In the genomic region with DNA sequence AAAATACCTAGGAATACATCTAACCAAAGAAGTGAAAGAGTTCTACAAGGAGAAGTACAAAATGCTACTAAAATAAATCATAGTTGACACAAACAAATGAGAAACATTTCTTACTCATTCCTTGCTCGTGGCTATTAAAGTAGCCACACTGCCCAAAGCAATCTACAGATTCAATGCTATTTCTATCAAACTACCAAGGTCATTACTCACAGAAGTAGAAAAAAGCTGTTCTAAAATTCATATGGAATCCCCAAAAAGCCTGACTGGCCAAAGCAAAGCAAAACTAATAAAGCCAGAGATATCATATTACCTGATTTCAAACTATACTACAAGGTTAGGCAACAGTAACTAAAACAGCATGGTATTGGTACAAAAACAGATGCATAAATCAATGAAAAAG, we compare ENCODE assay signal across 27 cellular contexts.
DNase-seq lines count a peak whose midpoint lies in the region; ATAC-seq and TF ChIP-seq lines count a peak whose summit lies in the region.
"Had no signal": no experiment of that assay in that cellular context is flagged by ENCODE, and none has a peak within 500 bp of the region (broad histone marks: within the 10 kb centered on the region; RNA-seq: fewer than 3 reads in every experiment).

No MANE protein-coding gene starts in this region.

- no peak for TF ChIP-seq EP300 in ovary (IDR thresholded peaks at IDR 0.05)

- no peaks in the 10 kb centered on the region for H3K4me1 ChIP-seq in ovary (ENCODE audit: insufficient read depth)
- H3K4me1 ChIP-seq: body of pancreas, pancreas, right atrium auricular region, thyroid gland had no signal

- H3K27ac ChIP-seq in caudate nucleus (ENCODE audit: low read depth, low read length) (no peak overlapping the region), ovary (no peak overlapping the region)
- H3K27ac ChIP-seq: body of pancreas, pancreas, right atrium auricular region, spleen, thyroid gland, WERI-Rb-1 had no signal

- H3K36me3 Mint-ChIP-seq in activated naive CD8-positive, alpha-beta T cell = peaks cover 27% of the 10 kb centered on the region
- H3K36me3 Mint-ChIP-seq in activated naive CD8-positive, alpha-beta T cell treated with anti-CD3 and anti-CD28 coated beads for 36 hours = peaks cover 46% of the 10 kb centered on the region
- H3K36me3 Mint-ChIP-seq in stimulated activated memory B cell treated with anti-CD40 and anti-IgM and Interleukin-4, amounts not matched to agents 10 μg/mL and 1 μg/mL and 100 μg/mL, for 72 hours = peaks cover 63% of the 10 kb centered on the region

- no peaks in the 10 kb centered on the region for H3K36me3 ChIP-seq in ovary
- H3K36me3 ChIP-seq: pancreas, right atrium auricular region, spleen, thyroid gland, WERI-Rb-1 had no signal

- no peaks in the 10 kb centered on the region for H3K27me3 Mint-ChIP-seq in activated naive CD8-positive, alpha-beta T cell
- no peaks in the 10 kb centered on the region for H3K27me3 Mint-ChIP-seq in activated naive CD8-positive, alpha-beta T cell treated with anti-CD3 and anti-CD28 coated beads for 36 hours
- H3K27me3 Mint-ChIP-seq in stimulated activated memory B cell treated with anti-CD40 and anti-IgM and Interleukin-4, amounts not matched to agents 10 μg/mL and 1 μg/mL and 100 μg/mL, for 72 hours = no peaks in the 10 kb centered on the region
- H3K27me3 Mint-ChIP-seq: activated naive CD8-positive, alpha-beta T cell treated with anti-CD3 and anti-CD28 coated beads, Interleukin-2, amount 10 ng/mL, durations not matched to agents 7 days and 5 days had no signal

- TF ChIP-seq CTCF in ovary (IDR thresholded peaks at IDR 0.05) = no peak

- intact Hi-C loops in ovary (cut with DNase I) = loop anchor here in 1 of 4 donors (10.0 kb wide), 1 partner anchor 365 kb away; no protein-coding TSS in a partner anchor

- no peak for ATAC-seq in stimulated activated memory B cell treated with anti-CD40 and anti-IgM and Interleukin-4, amounts not matched to agents 10 μg/mL and 1 μg/mL and 100 μg/mL, for 72 hours
- ATAC-seq: body of pancreas, esophagus mucosa, mucosa of descending colon, pancreas had no signal

- H3K27me3 ChIP-seq in ovary = no peaks in the 10 kb centered on the region
- H3K27me3 ChIP-seq: body of pancreas, pancreas, right atrium auricular region, spleen, thyroid gland had no signal

- H3K27ac Mint-ChIP-seq in activated naive CD8-positive, alpha-beta T cell = peak overlapping the region; percentile 100
- no peak overlapping the region for H3K27ac Mint-ChIP-seq in activated naive CD8-positive, alpha-beta T cell treated with anti-CD3 and anti-CD28 coated beads for 36 hours
- peak overlapping the region; percentile 97 for H3K27ac Mint-ChIP-seq in stimulated activated memory B cell treated with anti-CD40 and anti-IgM and Interleukin-4, amounts not matched to agents 10 μg/mL and 1 μg/mL and 100 μg/mL, for 72 hours
- H3K27ac Mint-ChIP-seq: activated naive CD8-positive, alpha-beta T cell treated with anti-CD3 and anti-CD28 coated beads, Interleukin-2, amount 10 ng/mL, durations not matched to agents 7 days and 5 days; nephron had no signal

- 44 to 49% (median 48%) methylated on average over 1 of the region's 1 CpG for WGBS in ovary, 3 donors

- H3K4me1 Mint-ChIP-seq in activated naive CD8-positive, alpha-beta T cell (ENCODE audit: low read depth) = peaks cover 80% of the 10 kb centered on the region
- H3K4me1 Mint-ChIP-seq in activated naive CD8-positive, alpha-beta T cell treated with anti-CD3 and anti-CD28 coated beads for 36 hours = peaks cover 60% of the 10 kb centered on the region
- H3K4me1 Mint-ChIP-seq in stimulated activated memory B cell treated with anti-CD40 and anti-IgM and Interleukin-4, amounts not matched to agents 10 μg/mL and 1 μg/mL and 100 μg/mL, for 72 hours = peaks cover 78% of the 10 kb centered on the region

- no peak overlapping the region for H3K4me3 Mint-ChIP-seq in activated naive CD8-positive, alpha-beta T cell
- no peak overlapping the region for H3K4me3 Mint-ChIP-seq in activated naive CD8-positive, alpha-beta T cell treated with anti-CD3 and anti-CD28 coated beads for 36 hours
- no peak overlapping the region for H3K4me3 Mint-ChIP-seq in stimulated activated memory B cell treated with anti-CD40 and anti-IgM and Interleukin-4, amounts not matched to agents 10 μg/mL and 1 μg/mL and 100 μg/mL, for 72 hours
- H3K4me3 Mint-ChIP-seq: activated naive CD8-positive, alpha-beta T cell treated with anti-CD3 and anti-CD28 coated beads, Interleukin-2, amount 10 ng/mL, durations not matched to agents 7 days and 5 days; nephron had no signal

- H3K4me3 ChIP-seq in ovary = no peak overlapping the region
- H3K4me3 ChIP-seq: body of pancreas, mucosa of descending colon, pancreas, right atrium auricular region, spleen, thyroid gland had no signal

- no peak for TF ChIP-seq POLR2A in ovary (IDR thresholded peaks at IDR 0.05)

- H3K9me3 Mint-ChIP-seq in activated naive CD8-positive, alpha-beta T cell (ENCODE audit: low read depth) = peaks cover 21% of the 10 kb centered on the region
- peaks cover 19% of the 10 kb centered on the region for H3K9me3 Mint-ChIP-seq in activated naive CD8-positive, alpha-beta T cell treated with anti-CD3 and anti-CD28 coated beads for 36 hours
- peaks cover 19% of the 10 kb centered on the region for H3K9me3 Mint-ChIP-seq in stimulated activated memory B cell treated with anti-CD40 and anti-IgM and Interleukin-4, amounts not matched to agents 10 μg/mL and 1 μg/mL and 100 μg/mL, for 72 hours
- H3K9me3 Mint-ChIP-seq: activated naive CD8-positive, alpha-beta T cell treated with anti-CD3 and anti-CD28 coated beads, Interleukin-2, amount 10 ng/mL, durations not matched to agents 7 days and 5 days had no signal

- DNase-seq in activated naive CD8-positive, alpha-beta T cell treated with anti-CD3 and anti-CD28 coated beads for 36 hours = no peak
- DNase-seq in NCI-H226 = peak; percentile 51
- peak; percentile 19 for DNase-seq in amniotic epithelial cell (ENCODE audit: low read depth)
- no peak for DNase-seq in stimulated activated naive CD4-positive, alpha-beta T cell treated with Interleukin-2 at 50 U/mL for 16 hours (lab: John Stamatoyannopoulos, UW)
- DNase-seq in caudate nucleus (lab: John Stamatoyannopoulos, UW) = no peak
- DNase-seq in ovary = no peak
- DNase-seq: activated naive CD8-positive, alpha-beta T cell treated with anti-CD3 and anti-CD28 coated beads, Interleukin-2, amount 10 ng/mL, durations not matched to agents 7 days and 5 days; activated T-cell treated with anti-CD3 and anti-CD28 coated beads, Interleukin-2, amount 50 U/mL, for 48 hours; body of pancreas; effector CD8-positive, alpha-beta T cell; islet precursor cell; mucosa of descending colon; NCI-H1105 treated with DMSO at 0.1 percent for 48 hours; NCI-H2029; NCI-H2227 treated with DMSO at 0.1 percent for 48 hours; NCI-H774; pancreas; spleen; stimulated activated CD4-positive, alpha-beta T cell treated with anti-CD3 and anti-CD28 coated beads, Interleukin-2, amount 100 ng/mL, for 48 hours; stimulated activated naive CD4-positive, alpha-beta T cell; thyroid gland; WERI-Rb-1 had no signal

- no peaks in the 10 kb centered on the region for H3K9me3 ChIP-seq in ovary
- H3K9me3 ChIP-seq: mucosa of descending colon, pancreas, thyroid gland had no signal

Comparison
In these comparisons a context has a peak if more than half of its experiments do, and no peak if none do; other contexts are left out.
1. DNase-seq: peak in NCI-H226 (single experiment) and amniotic epithelial cell (single experiment); none in activated naive CD8-positive, alpha-beta T cell treated with anti-CD3 and anti-CD28 coated beads for 36 hours (single experiment), stimulated activated naive CD4-positive, alpha-beta T cell treated with Interleukin-2 at 50 U/mL for 16 hours (single experiment), caudate nucleus (0 of 61) and ovary (0 of 5).